In the genomic region with DNA sequence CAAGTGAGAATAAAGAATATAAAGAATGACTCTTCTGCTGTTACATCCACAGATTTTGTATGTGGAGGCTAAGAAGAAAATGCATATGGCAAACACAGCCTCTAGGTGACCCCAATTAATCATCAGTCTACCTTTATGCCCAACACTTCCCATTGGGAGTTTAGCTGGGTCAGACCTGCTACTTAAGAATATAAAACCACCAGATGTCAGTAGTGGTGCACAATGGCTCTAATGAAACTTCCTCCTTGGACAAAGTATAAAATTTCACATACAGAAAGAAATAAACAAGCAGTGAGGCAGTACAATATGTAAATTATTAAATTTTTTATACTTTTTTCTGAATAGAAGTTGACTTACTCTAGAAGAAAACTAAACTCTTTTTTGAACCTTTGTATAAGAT, we compare ENCODE assay signal across 9 cellular contexts.
DNase-seq lines count a peak whose midpoint lies in the region; TF ChIP-seq lines count a peak whose summit lies in the region.
"Had no signal": no experiment of that assay in that cellular context is flagged by ENCODE, and none has a peak within 500 bp of the region (broad histone marks: within the 10 kb centered on the region; RNA-seq: fewer than 3 reads in every experiment).

No MANE protein-coding gene starts in this region.

- intact Hi-C loops in OCI-LY7 (cut with micrococcal nuclease; ENCODE audit: unreplicated experiment), result no loop called here

- H2AFZ ChIP-seq in OCI-LY7 (ENCODE audit: low read length) (no peak overlapping the region), smooth muscle cell (ENCODE audit: low read depth) (no peak overlapping the region)

- H3K36me3 ChIP-seq in OCI-LY7 (ENCODE audit: insufficient read depth, low read length) (no peaks in the 10 kb centered on the region), right atrium auricular region (no peaks in the 10 kb centered on the region), smooth muscle cell (ENCODE audit: low read depth) (no peaks in the 10 kb centered on the region)

- H3K4me3 ChIP-seq in OCI-LY7 (ENCODE audit: low read depth, low read length, poor library complexity, severe bottlenecking), result no peak overlapping the region
- H3K4me3 ChIP-seq in right atrium auricular region, result no peak overlapping the region
- no peak overlapping the region for H3K4me3 ChIP-seq in smooth muscle cell

- no peak overlapping the region for H3K27ac ChIP-seq in OCI-LY7 (ENCODE audit: low read depth, low read length, poor library complexity, severe bottlenecking)
- H3K27ac ChIP-seq in right atrium auricular region, result no peak overlapping the region
- no peak overlapping the region for H3K27ac ChIP-seq in smooth muscle cell (ENCODE audit: low read depth)
- H3K27ac ChIP-seq: KMS-11 had no signal

- no peaks in the 10 kb centered on the region for H3K27me3 ChIP-seq in right atrium auricular region
- H3K27me3 ChIP-seq in smooth muscle cell (ENCODE audit: low read depth), result no peaks in the 10 kb centered on the region

- H3K4me2 ChIP-seq in OCI-LY7 (ENCODE audit: low read length), result no peak overlapping the region
- no peak overlapping the region for H3K4me2 ChIP-seq in smooth muscle cell
- H3K4me2 ChIP-seq: KMS-11 had no signal

- H3K9me3 ChIP-seq in OCI-LY7 (ENCODE audit: low read length), result no peaks in the 10 kb centered on the region
- H3K9me3 ChIP-seq in right atrium auricular region, result no peaks in the 10 kb centered on the region
- H3K9me3 ChIP-seq in smooth muscle cell (replicated peaks; ENCODE audit: low read depth), result no peaks in the 10 kb centered on the region

- H4K20me1 ChIP-seq in OCI-LY7 (ENCODE audit: insufficient read depth, low read length), result no peaks in the 10 kb centered on the region
- H4K20me1 ChIP-seq in smooth muscle cell (ENCODE audit: low read depth), result no peaks in the 10 kb centered on the region

- H3K4me1 ChIP-seq in OCI-LY7 (ENCODE audit: insufficient read depth, low read length, poor library complexity, severe bottlenecking) (no peaks in the 10 kb centered on the region), right atrium auricular region (no peaks in the 10 kb centered on the region), smooth muscle cell (ENCODE audit: low read depth) (no peaks in the 10 kb centered on the region)

- BruUV-seq in OCI-LY7 (replicated peaks; lab: Mats Ljungman, UMichigan), result no TSS peak

- H3K9ac ChIP-seq in smooth muscle cell (ENCODE audit: low read depth), result no peak overlapping the region
- H3K9ac ChIP-seq: KMS-11 had no signal

- TF ChIP-seq CTCF in OCI-LY7 (conservative IDR thresholded peaks at IDR 0.05; ENCODE audit: low read length) (peak; percentile 42), right atrium auricular region (IDR thresholded peaks at IDR 0.05) (peak; percentile 48 to 72), smooth muscle cell (IDR thresholded peaks at IDR 0.05; ENCODE audit: borderline replicate concordance, insufficient read depth, poor library complexity, severe bottlenecking) (peak; percentile 40)

- no peaks in the 10 kb centered on the region for H3F3A ChIP-seq in smooth muscle cell (ENCODE audit: low read depth)

- CTCF ChIA-PET in OCI-LY7 (lab: Charles Lee; ENCODE audit: unreplicated experiment), result no interaction called here

- H3K9me2 ChIP-seq in OCI-LY7 (ENCODE audit: insufficient read depth, low read length), result no peaks in the 10 kb centered on the region

- no peaks in the 10 kb centered on the region for H3K79me2 ChIP-seq in OCI-LY7 (ENCODE audit: insufficient read depth, low read depth, low read length)
- H3K79me2 ChIP-seq in smooth muscle cell (ENCODE audit: low read depth), result no peaks in the 10 kb centered on the region

- peak; percentile 7 for DNase-seq in NCI-H2107 treated with DMSO at 0.1 percent for 48 hours (lab: John Stamatoyannopoulos, UW; ENCODE audit: unreplicated experiment)
- no peak for DNase-seq in NCI-H2107 (lab: John Stamatoyannopoulos, UW)
- no peak for DNase-seq in OCI-LY7 (ENCODE audit: low spot score)
- no peak for DNase-seq in right atrium auricular region (ENCODE audit: low spot score)
- no peak for DNase-seq in smooth muscle cell (lab: John Stamatoyannopoulos, UW; ENCODE audit: unreplicated experiment)
- no peak for DNase-seq in Ammon's horn (ENCODE audit: low spot score)
- no peak for DNase-seq in germinal center (ENCODE audit: low spot score)
- no peak for DNase-seq in GF-D8 (lab: John Stamatoyannopoulos, UW)

- POLR2A ChIA-PET in OCI-LY7 (lab: Charles Lee), result no interaction called here
